In the genomic region with DNA sequence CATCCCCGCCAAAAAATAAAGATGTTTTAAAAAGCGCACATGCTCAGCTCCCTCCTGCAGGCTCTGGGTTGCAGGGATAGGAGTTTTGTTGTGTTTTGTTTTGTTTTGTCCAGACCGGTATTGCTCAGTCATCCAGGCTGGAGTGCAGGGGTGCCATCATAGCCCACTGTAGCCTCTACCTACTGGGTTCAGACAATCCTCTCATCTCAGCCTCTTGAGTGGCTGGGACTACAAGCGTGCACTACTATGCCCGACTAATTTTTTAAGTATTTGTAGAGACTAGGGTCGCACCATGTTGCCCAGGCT, we compare ENCODE assay signal across 8 cellular contexts. TPM values are rescaled to one million over a fixed set of nuclear protein-coding genes. Genes with fewer than 3 reads are reported as not detected.
DNase-seq lines count a peak whose midpoint lies in the region; ATAC-seq and TF ChIP-seq lines count a peak whose summit lies in the region.

No MANE protein-coding gene starts in this region.

- peaks cover 33% of the 10 kb centered on the region for H3K4me1 Mint-ChIP-seq in CD8-positive, alpha-beta T cell (ENCODE audit: low read depth)
- peaks cover 27% of the 10 kb centered on the region for H3K4me1 Mint-ChIP-seq in dendritic cell treated with granulocyte-macrophage colony-stimulating factor and Interleukin-4, amounts not matched to agents 40 ng/mL and 50 ng/mL, for 4 days (ENCODE audit: low read depth)
- peaks cover 30% of the 10 kb centered on the region for H3K4me1 Mint-ChIP-seq in neural crest cell

- H3K9me3 ChIP-seq in CD8-positive, alpha-beta T cell (ENCODE audit: low read length), result no peaks in the 10 kb centered on the region
- no peaks in the 10 kb centered on the region for H3K9me3 ChIP-seq in adrenal gland (replicated peaks in 1 of 3)

- peak overlapping the region; percentile 92 for H3K4me3 Mint-ChIP-seq in CD8-positive, alpha-beta T cell
- H3K4me3 Mint-ChIP-seq in dendritic cell treated with granulocyte-macrophage colony-stimulating factor and Interleukin-4, amounts not matched to agents 40 ng/mL and 50 ng/mL, for 4 days, result peak overlapping the region; percentile 95
- peak overlapping the region; percentile 92 for H3K4me3 Mint-ChIP-seq in neural crest cell

- H3K27me3 Mint-ChIP-seq in CD8-positive, alpha-beta T cell (ENCODE audit: low read depth), result no peaks in the 10 kb centered on the region
- peaks cover 6% of the 10 kb centered on the region for H3K27me3 Mint-ChIP-seq in dendritic cell treated with granulocyte-macrophage colony-stimulating factor and Interleukin-4, amounts not matched to agents 40 ng/mL and 50 ng/mL, for 4 days
- H3K27me3 Mint-ChIP-seq in neural crest cell (ENCODE audit: low read depth), result peaks cover 3% of the 10 kb centered on the region

- peaks cover 17% of the 10 kb centered on the region for H3K4me1 ChIP-seq in CD8-positive, alpha-beta T cell (ENCODE audit: insufficient read depth, low read length)
- H3K4me1 ChIP-seq in adrenal gland (replicated peaks in 1 of 2), result peaks cover 0 to 7% of the 10 kb centered on the region in 2 donors

- no peak for DNase-seq in CD8-positive, alpha-beta T cell
- DNase-seq in Jurkat, Clone E6-1 (ENCODE audit: low read depth, low spot score), result no peak
- DNase-seq in neural crest cell (ENCODE audit: low read depth, low spot score) (no peak), adrenal gland (no peak)
- DNase-seq in effector CD8-positive, alpha-beta T cell (lab: John Stamatoyannopoulos, UW), result no peak
- DNase-seq in activated effector memory CD4-positive, alpha-beta T cell treated with Interleukin-2 at 50 U/mL for 16 hours, result no peak

- no peak for ATAC-seq in CD8-positive, alpha-beta T cell
- no peak for ATAC-seq in GM21619 (IDR thresholded peaks at IDR 0.05; ENCODE audit: unreplicated experiment)

- no peaks in the 10 kb centered on the region for H3K27me3 ChIP-seq in CD8-positive, alpha-beta T cell (ENCODE audit: insufficient read depth, low read length)
- H3K27me3 ChIP-seq in adrenal gland, result no peaks in the 10 kb centered on the region

- peak overlapping the region; percentile 81 for H3K27ac ChIP-seq in CD8-positive, alpha-beta T cell (ENCODE audit: low read depth, low read length)
- peak overlapping the region in 1 of 5 donors; percentile 88 for H3K27ac ChIP-seq in adrenal gland

- 23 to 49% (median 41%) methylated on average over 4 to 6 of the region's 6 CpGs for WGBS in adrenal gland, 4 donors

- H3K27ac Mint-ChIP-seq in CD8-positive, alpha-beta T cell, result peak overlapping the region; percentile 92
- H3K27ac Mint-ChIP-seq in dendritic cell treated with granulocyte-macrophage colony-stimulating factor and Interleukin-4, amounts not matched to agents 40 ng/mL and 50 ng/mL, for 4 days, result peak overlapping the region; percentile 95
- H3K27ac Mint-ChIP-seq in neural crest cell (ENCODE audit: unreplicated experiment), result peak overlapping the region; percentile 58

- peaks cover 3% of the 10 kb centered on the region for H3K36me3 Mint-ChIP-seq in CD8-positive, alpha-beta T cell
- peaks cover 6% of the 10 kb centered on the region for H3K36me3 Mint-ChIP-seq in dendritic cell treated with granulocyte-macrophage colony-stimulating factor and Interleukin-4, amounts not matched to agents 40 ng/mL and 50 ng/mL, for 4 days (ENCODE audit: low read depth)
- no peaks in the 10 kb centered on the region for H3K36me3 Mint-ChIP-seq in neural crest cell (ENCODE audit: low read depth)

- POLR2A ChIA-PET in CD8-positive, alpha-beta T cell (lab: Charles Lee), result interaction anchor here (0.8 to 1.0 kb wide), 2 partner anchors 9 to 378 kb away, joined by 3 to 5 read pairs; a partner anchor contains a TSS

- intact Hi-C loops in CD8-positive, alpha-beta T cell (cut with DNase I, micrococcal nuclease), result no loop called here
- intact Hi-C loops in dendritic cell treated with granulocyte-macrophage colony-stimulating factor and Interleukin-4, amounts not matched to agents 40 ng/mL and 50 ng/mL, for 4 days (cut with micrococcal nuclease), result no loop called here
- intact Hi-C loops in adrenal gland (cut with DNase I), result no loop called here

- TF ChIP-seq POLR2A in adrenal gland (IDR thresholded peaks at IDR 0.05), result no peak

- no peaks in the 10 kb centered on the region for H3K36me3 ChIP-seq in CD8-positive, alpha-beta T cell (ENCODE audit: insufficient read depth, low read length)
- H3K36me3 ChIP-seq in adrenal gland (replicated peaks in 1 of 2), result no peaks in the 10 kb centered on the region

- TF ChIP-seq CTCF in CD8-positive, alpha-beta T cell (IDR thresholded peaks at IDR 0.05), result no peak
- no peak for TF ChIP-seq CTCF in neural crest cell (conservative IDR thresholded peaks at IDR 0.05)
- peak in 2 of 6 experiments; percentile 6 to 15 for TF ChIP-seq CTCF in adrenal gland (IDR thresholded peaks at IDR 0.05)

- CTCF ChIA-PET in CD8-positive, alpha-beta T cell (lab: Charles Lee), result interaction anchor here (0.9 to 1.6 kb wide), 8 partner anchors 8 to 377 kb away, joined by 3 to 5 read pairs (median 3); no protein-coding TSS in a partner anchor

- no peaks in the 10 kb centered on the region for H3K9me3 Mint-ChIP-seq in CD8-positive, alpha-beta T cell
- no peaks in the 10 kb centered on the region for H3K9me3 Mint-ChIP-seq in dendritic cell treated with granulocyte-macrophage colony-stimulating factor and Interleukin-4, amounts not matched to agents 40 ng/mL and 50 ng/mL, for 4 days
- H3K9me3 Mint-ChIP-seq in neural crest cell, result no peaks in the 10 kb centered on the region

- peak overlapping the region; percentile 95 for H3K4me3 ChIP-seq in CD8-positive, alpha-beta T cell (ENCODE audit: low read depth, low read length)
- H3K4me3 ChIP-seq in Jurkat, Clone E6-1 (ENCODE audit: low read length), result peak overlapping the region; percentile 86
- peak overlapping the region in 2 of 4 donors; percentile 89 to 99 for H3K4me3 ChIP-seq in adrenal gland

RNA-seq across cellular contexts. Expression of a gene that starts 0.7 kb away (rescaled TPM):
- 10 to 100 TPM; 19.8 to 24.1 TPM for total RNA-seq in CD8-positive, alpha-beta T cell
- 39.2 TPM for polyA plus RNA-seq in Jurkat, Clone E6-1 (2012; ENCODE audit: insufficient read depth, insufficient read length)
- total RNA-seq in neural crest cell (30.5 and 33.6 TPM in 2 replicates), adrenal gland (10 to 100 TPM; 17.3 to 74.6 (median 21.4) TPM)
- 10 to 100 TPM; 11.8 to 17.1 (median 16.9) TPM for polyA plus RNA-seq in adrenal gland
